In the genomic region with DNA sequence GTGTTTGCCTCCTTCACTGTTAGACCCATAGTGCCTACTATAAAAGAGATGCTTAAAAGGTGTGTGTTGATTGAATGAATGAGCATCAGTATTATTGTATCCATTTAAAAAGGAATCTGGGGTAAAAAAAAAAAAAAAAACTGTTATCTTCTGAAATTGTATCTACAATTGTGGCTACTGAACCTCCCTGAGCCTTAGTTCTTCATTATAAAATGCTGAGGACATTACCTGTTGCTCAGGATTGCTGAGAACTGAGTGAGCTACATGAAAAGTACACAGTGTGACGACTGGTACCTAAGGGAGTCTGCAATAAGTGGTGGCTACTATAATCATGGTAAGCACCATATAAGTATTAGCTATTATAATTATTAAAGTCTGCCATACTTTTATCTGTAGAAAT, we compare ENCODE assay signal across 36 cellular contexts.
"Had no signal": no experiment of that assay in that cellular context is flagged by ENCODE, and none has a peak within 500 bp of the region (broad histone marks: within the 10 kb centered on the region; RNA-seq: fewer than 3 reads in every experiment).

No MANE protein-coding gene starts in this region.

- ATAC-seq: activated CD8-positive, alpha-beta T cell treated with anti-CD3 and anti-CD28 coated beads for 36 hours; activated T-cell treated with anti-CD3 and anti-CD28 coated beads, Interleukin-2, amount 50 U/mL, for 72 hours; activated T-helper 17 cell treated with anti-CD3 and anti-CD28 coated beads, Interleukin-2, amount 50 U/mL, for 72 hours; PC-3 had no signal

- H3K4me3 ChIP-seq: MG63, Peyer's patch had no signal

- H3K9me3 Mint-ChIP-seq: activated CD4-positive, alpha-beta T cell treated with anti-CD3 and anti-CD28 coated beads, Interleukin-2, amount 10 ng/mL, durations not matched to agents 24 days and 14 days; activated CD8-positive, alpha-beta T cell treated with anti-CD3 and anti-CD28 coated beads for 36 hours; activated naive CD8-positive, alpha-beta T cell treated with anti-CD3 and anti-CD28 coated beads for 36 hours; activated T-cell treated with anti-CD3 and anti-CD28 coated beads, Interleukin-2, amount 50 U/mL, for 72 hours; activated T-helper 17 cell treated with anti-CD3 and anti-CD28 coated beads, Interleukin-2, amount 50 U/mL, for 72 hours had no signal

- H3K27me3 Mint-ChIP-seq: activated CD4-positive, alpha-beta T cell treated with anti-CD3 and anti-CD28 coated beads, Interleukin-2, amount 10 ng/mL, durations not matched to agents 24 days and 14 days; activated CD8-positive, alpha-beta T cell treated with anti-CD3 and anti-CD28 coated beads for 36 hours; activated naive CD8-positive, alpha-beta T cell treated with anti-CD3 and anti-CD28 coated beads for 36 hours; activated T-helper 17 cell treated with anti-CD3 and anti-CD28 coated beads, Interleukin-2, amount 50 U/mL, for 72 hours had no signal

- H3K9me3 ChIP-seq: MG63, Peyer's patch had no signal

- H3K4me3 Mint-ChIP-seq: activated CD4-positive, alpha-beta T cell treated with anti-CD3 and anti-CD28 coated beads, Interleukin-2, amount 10 ng/mL, durations not matched to agents 24 days and 14 days; activated CD8-positive, alpha-beta T cell treated with anti-CD3 and anti-CD28 coated beads for 36 hours; activated naive CD8-positive, alpha-beta T cell treated with anti-CD3 and anti-CD28 coated beads for 36 hours; activated T-cell treated with anti-CD3 and anti-CD28 coated beads, Interleukin-2, amount 50 U/mL, for 72 hours; activated T-helper 17 cell treated with anti-CD3 and anti-CD28 coated beads, Interleukin-2, amount 50 U/mL, for 72 hours had no signal

- H3K36me3 ChIP-seq: brain microvascular endothelial cell, MG63, WERI-Rb-1 had no signal

- H3K4me1 Mint-ChIP-seq: activated CD4-positive, alpha-beta T cell treated with anti-CD3 and anti-CD28 coated beads, Interleukin-2, amount 10 ng/mL, durations not matched to agents 24 days and 14 days; activated naive CD8-positive, alpha-beta T cell treated with anti-CD3 and anti-CD28 coated beads for 36 hours; activated T-helper 17 cell treated with anti-CD3 and anti-CD28 coated beads, Interleukin-2, amount 50 U/mL, for 72 hours had no signal

- H3K36me3 Mint-ChIP-seq: activated naive CD8-positive, alpha-beta T cell treated with anti-CD3 and anti-CD28 coated beads for 36 hours had no signal

- H3K27ac ChIP-seq: brain microvascular endothelial cell, Peyer's patch, WERI-Rb-1 had no signal

- DNase-seq: activated CD4-positive, alpha-beta T cell treated with anti-CD3 and anti-CD28 coated beads, Interleukin-2, amount 10 ng/mL, durations not matched to agents 24 days and 14 days; activated CD4-positive, alpha-beta T cell treated with anti-CD3 and anti-CD28 coated beads, Interleukin-2, amount 50 U/mL, for 4 hours; activated CD4-positive, CD25-positive, alpha-beta regulatory T cell; activated CD8-positive, alpha-beta T cell treated with anti-CD3 and anti-CD28 coated beads for 36 hours; activated effector memory CD4-positive, alpha-beta T cell treated with anti-CD3 and anti-CD28 coated beads, Interleukin-2, amount 50 U/mL, for 16 hours; activated naive CD4-positive, alpha-beta T cell; activated naive CD4-positive, alpha-beta T cell treated with anti-CD3 and anti-CD28 coated beads, Interleukin-2, amount 50 U/mL, for 16 hours; activated naive CD8-positive, alpha-beta T cell treated with anti-CD3 and anti-CD28 coated beads for 36 hours; activated T-cell treated with anti-CD3 and anti-CD28 coated beads, Interleukin-2, amount 50 U/mL, for 1 hour; activated T-cell treated with anti-CD3 and anti-CD28 coated beads, Interleukin-2, amount 50 U/mL, for 72 hours; amniotic stem cell; aorta; brain microvascular endothelial cell; central memory CD4-positive, alpha-beta T cell; Kasumi-1; KBM-7; MG63; NCI-H1048; NCI-H1105 treated with DMSO at 0.1 percent for 48 hours; NCI-H1436; NCI-H1930; NCI-H2081 treated with DMSO at 0.1 percent for 48 hours; NCI-H226; NCI-H446 treated with DMSO at 0.1 percent for 48 hours; NCI-H524; NK-92 treated with Interleukin-12 subunit alpha and Interleukin-12 subunit beta, amount 100 ng/mL, for 24 hours; PC-3; Peyer's patch; RPMI8226; SIG-M5; SW 1271; T-helper 1 cell; T-helper 2 cell; T-helper 9 cell; WERI-Rb-1 had no signal

- H3K27me3 ChIP-seq: brain microvascular endothelial cell, MG63, Peyer's patch had no signal

- H3K27ac Mint-ChIP-seq: activated CD4-positive, alpha-beta T cell treated with anti-CD3 and anti-CD28 coated beads, Interleukin-2, amount 10 ng/mL, durations not matched to agents 24 days and 14 days; activated CD8-positive, alpha-beta T cell treated with anti-CD3 and anti-CD28 coated beads for 36 hours; activated naive CD8-positive, alpha-beta T cell treated with anti-CD3 and anti-CD28 coated beads for 36 hours; activated T-cell treated with anti-CD3 and anti-CD28 coated beads, Interleukin-2, amount 50 U/mL, for 72 hours had no signal
